Comparison of ENCODE assay signal across 28 cellular contexts in genomic region chr11:124843616-124843910, GRCh38. TPM values are rescaled to one million over a fixed set of nuclear protein-coding genes. Genes with fewer than 3 reads are reported as not detected.
DNase-seq lines count a peak whose midpoint lies in the region; ATAC-seq, FAIRE-seq and TF ChIP-seq lines count a peak whose summit lies in the region.
"Had no signal": no experiment of that assay in that cellular context is flagged by ENCODE, and none has a peak within 500 bp of the region (broad histone marks: within the 10 kb centered on the region; RNA-seq: fewer than 3 reads in every experiment).

No MANE protein-coding gene starts in this region.

- H3K36me3 ChIP-seq in H1 (ENCODE audit: control insufficient read depth in 2 of 4, insufficient read depth in 4 of 4, low read length in 3 of 4) (peaks cover 0 to 5% (median 0%) of the 10 kb centered on the region in 4 experiments; a peak in 1 of 8 replicates), neural cell (ENCODE audit: insufficient read depth, low read length) (no peaks in the 10 kb centered on the region)
- no peaks in the 10 kb centered on the region for H3K36me3 ChIP-seq in naive thymus-derived CD4-positive, alpha-beta T cell (ENCODE audit: control insufficient read depth in 2 of 3, insufficient read depth in 3 of 3, low read length in 3 of 3)
- H3K36me3 ChIP-seq: ascending aorta, Peyer's patch, vagina had no signal

- H3K36me3 Mint-ChIP-seq in H9 (ENCODE audit: insufficient read depth in 1 of 3, low read depth in 3 of 3): no peaks in the 10 kb centered on the region
- H3K36me3 Mint-ChIP-seq in naive thymus-derived CD4-positive, alpha-beta T cell: no peaks in the 10 kb centered on the region
- H3K36me3 Mint-ChIP-seq: activated CD4-positive, alpha-beta memory T cell treated with anti-CD3 and anti-CD28 coated beads for 36 hours; T-cell had no signal

- H2BK20ac ChIP-seq in H9 (ENCODE audit: low read depth, low read length, poor library complexity, severe bottlenecking) (no peak overlapping the region), H1 (ENCODE audit: low read length) (no peak overlapping the region)

- WGBS in H9 (ENCODE audit: extremely low coverage, insufficient read length, low lambda C conversion rate): no CpG with 5 or more reads among the region's 8 CpGs
- 12% methylated on average over 8 of the region's 8 CpGs; no CpG with 5 or more reads in 1 of the 2 experiments for WGBS in H1 (ENCODE audit: extremely low coverage in 1 of 2, insufficient coverage in 1 of 2, insufficient read length in 1 of 2, insufficient replicate concordance in 2 of 2, low coverage in 1 of 2, low lambda C conversion rate in 2 of 2, missing lambda C conversion rate in 1 of 2), 2 experiments

- peak overlapping the region; percentile 35 for H3K4me3 ChIP-seq in Jurkat, Clone E6-1 (ENCODE audit: low read length)
- H3K4me3 ChIP-seq in H1 (ENCODE audit: extremely low read depth in 1 of 4, insufficient read depth in 2 of 4, low read depth in 3 of 4, low read length in 4 of 4) (peak overlapping the region in 2 of 4 experiments; percentile 6 to 46; a peak in 4 of 8 replicates), neural cell (ENCODE audit: low read length) (peak overlapping the region; percentile 62)
- no peak overlapping the region for H3K4me3 ChIP-seq in naive thymus-derived CD4-positive, alpha-beta T cell (ENCODE audit: low read length)
- H3K4me3 ChIP-seq: lung, Peyer's patch, testis, vagina had no signal

- H3K56ac ChIP-seq in H9 (ENCODE audit: insufficient read length, low read depth, low read length) (no peak overlapping the region), H1 (replicated peaks; ENCODE audit: insufficient read length, low read depth, low read length) (no peak overlapping the region)

- H3K14ac ChIP-seq in H9 (ENCODE audit: insufficient read depth, low read length) (no peak overlapping the region), H1 (ENCODE audit: insufficient read length) (no peak overlapping the region)

- H2BK12ac ChIP-seq in H9 (ENCODE audit: insufficient read length, low read depth, low read length) (no peak overlapping the region), H1 (ENCODE audit: low read depth, low read length) (no peak overlapping the region; the same call in 1 of the 2 replicates)

- H3K9me3 ChIP-seq in H9 (ENCODE audit: control insufficient read depth, low read depth, low read length) (no peaks in the 10 kb centered on the region), H1 (ENCODE audit: insufficient read depth in 2 of 2, low read depth in 1 of 2, low read length in 1 of 2) (no peaks in the 10 kb centered on the region), neural cell (ENCODE audit: low read length) (no peaks in the 10 kb centered on the region)
- H3K9me3 ChIP-seq in naive thymus-derived CD4-positive, alpha-beta T cell (ENCODE audit: control insufficient read depth in 2 of 3, low read length in 3 of 3): no peaks in the 10 kb centered on the region
- H3K9me3 ChIP-seq: ascending aorta, Caco-2, Peyer's patch, testis, vagina had no signal

- H4K8ac ChIP-seq in H9 (replicated peaks; ENCODE audit: insufficient read length, low read depth, low read length) (no peak overlapping the region), H1 (ENCODE audit: extremely low read depth, insufficient read depth, low read length) (no peak overlapping the region)

- no peak for TF ChIP-seq EP300 in H1 (IDR thresholded peaks at IDR 0.05; ENCODE audit: borderline replicate concordance in 1 of 2, low read depth in 2 of 2, low read length in 2 of 2)
- no peak for TF ChIP-seq EP300 in neural cell (conservative IDR thresholded peaks at IDR 0.05; ENCODE audit: poor library complexity, severe bottlenecking)

- intact Hi-C loops in naive thymus-derived CD4-positive, alpha-beta T cell (cut with micrococcal nuclease): loop anchor here in 1 of 2 donors (2.0 kb wide), 1 partner anchor 23 kb away; no protein-coding TSS in a partner anchor

- no peak overlapping the region for H2BK5ac ChIP-seq in H9 (ENCODE audit: insufficient read length, low read length)
- H2BK5ac ChIP-seq in H1 (ENCODE audit: low read depth, low read length): no peak overlapping the region

- no peaks in the 10 kb centered on the region for H4K20me1 ChIP-seq in H9 (ENCODE audit: control insufficient read depth, insufficient read depth, insufficient read length)
- peaks cover 14 to 30% of the 10 kb centered on the region in 2 experiments for H4K20me1 ChIP-seq in H1 (replicated peaks in 1 of 2; ENCODE audit: control insufficient read depth in 1 of 2, insufficient read depth in 2 of 2, low read length in 2 of 2)
- no peaks in the 10 kb centered on the region for H4K20me1 ChIP-seq in neural cell (ENCODE audit: insufficient read depth)

- peaks cover 7% of the 10 kb centered on the region for H3K27me3 Mint-ChIP-seq in H9 (ENCODE audit: low read depth)
- H3K27me3 Mint-ChIP-seq in naive thymus-derived CD4-positive, alpha-beta T cell: peaks cover 85 to 95% (median 89%) of the 10 kb centered on the region in 5 donors

- peaks cover 98% of the 10 kb centered on the region for H3K27me3 ChIP-seq in H9 (ENCODE audit: insufficient read depth, low read length)
- peaks cover 93 to 100% (median 98%) of the 10 kb centered on the region in 4 experiments for H3K27me3 ChIP-seq in H1 (replicated peaks in 1 of 4; ENCODE audit: control insufficient read depth in 3 of 4, extremely low read depth in 1 of 4, insufficient read depth in 3 of 4, low read length in 3 of 4)
- H3K27me3 ChIP-seq in neural cell (ENCODE audit: insufficient read depth, low read depth, low read length): peaks cover 65% of the 10 kb centered on the region
- H3K27me3 ChIP-seq in naive thymus-derived CD4-positive, alpha-beta T cell (ENCODE audit: control insufficient read depth in 2 of 2, insufficient read depth in 2 of 2, low read length in 2 of 2): peaks cover 14 to 31% of the 10 kb centered on the region in 2 donors
- H3K27me3 ChIP-seq: testis had no signal

- H2BK15ac ChIP-seq in H9 (ENCODE audit: low read depth, low read length): no peak overlapping the region
- 0 out of 2 replicates have a peak overlapping the region, but pooled peaks have one; percentile 76 for H2BK15ac ChIP-seq in H1 (ENCODE audit: low read length)

- H3K4me2 ChIP-seq in H9 (ENCODE audit: insufficient read depth, insufficient read length, low read length) (peak overlapping the region; percentile 24), H1 (ENCODE audit: insufficient read depth in 1 of 2, low read depth in 2 of 2, low read length in 2 of 2) (peak overlapping the region; percentile 62 to 66), neural cell (ENCODE audit: low read length) (no peak overlapping the region)

- H3K79me1 ChIP-seq in H9 (ENCODE audit: insufficient read depth, low read depth, low read length, poor library complexity, severe bottlenecking): no peaks in the 10 kb centered on the region
- no peaks in the 10 kb centered on the region for H3K79me1 ChIP-seq in H1 (ENCODE audit: low read depth, low read length)

- H3K79me2 ChIP-seq in H9 (ENCODE audit: insufficient read depth, low read length): no peaks in the 10 kb centered on the region
- no peaks in the 10 kb centered on the region for H3K79me2 ChIP-seq in H1 (ENCODE audit: control insufficient read depth in 1 of 2, insufficient read depth in 2 of 2, low read length in 2 of 2)
- H3K79me2 ChIP-seq in neural cell (replicated peaks; ENCODE audit: insufficient read depth, low read length): no peaks in the 10 kb centered on the region

- H3K18ac ChIP-seq in H9 (ENCODE audit: insufficient read length, low read depth, low read length) (no peak overlapping the region), H1 (ENCODE audit: extremely low read depth, low read length) (no peak overlapping the region)

- H3K23ac ChIP-seq in H9 (ENCODE audit: insufficient read length, low read depth, low read length) (no peak overlapping the region), H1 (ENCODE audit: insufficient read length) (no peak overlapping the region)

- H3K27ac ChIP-seq in H9 (ENCODE audit: insufficient read length, low read depth, low read length): no peak overlapping the region
- H3K27ac ChIP-seq in H1 (ENCODE audit: low read depth, low read length): no peak overlapping the region
- no peak overlapping the region for H3K27ac ChIP-seq in neural cell (ENCODE audit: low read length)
- H3K27ac ChIP-seq in naive thymus-derived CD4-positive, alpha-beta T cell (ENCODE audit: low read depth, low read length): no peak overlapping the region
- H3K27ac ChIP-seq: ascending aorta, HL-60, Peyer's patch, testis, vagina had no signal

- no peak for TF ChIP-seq POLR2A in H1 (IDR thresholded peaks at IDR 0.05; ENCODE audit: control extremely low read depth in 1 of 2, low read depth in 2 of 2, low read length in 2 of 2)

- POLR2A ChIA-PET in H1 (lab: Charles Lee; ENCODE audit: partially characterized antibody): interaction anchor here (1.5 to 1.9 kb wide), 2 partner anchors 16 to 43 kb away, joined by 3 to 5 read pairs; partner anchors contain the start of gene MSANTD2
- POLR2A ChIA-PET in naive thymus-derived CD4-positive, alpha-beta T cell (lab: Charles Lee): no interaction called here

- TF ChIP-seq CTCF in H9 (conservative IDR thresholded peaks at IDR 0.05) (no peak), H1 (IDR thresholded peaks at IDR 0.05; ENCODE audit: control extremely low read depth in 1 of 3, insufficient read depth in 1 of 3, low read depth in 1 of 3, low read length in 3 of 3) (no peak), neural cell (IDR thresholded peaks at IDR 0.05; ENCODE audit: poor library complexity, severe bottlenecking) (no peak)

- H3K4me1 Mint-ChIP-seq in H9: peaks cover 16 to 54% of the 10 kb centered on the region in 2 experiments
- peaks cover 3 to 21% (median 8%) of the 10 kb centered on the region in 7 donors for H3K4me1 Mint-ChIP-seq in naive thymus-derived CD4-positive, alpha-beta T cell
- H3K4me1 Mint-ChIP-seq: activated T-helper 17 cell treated with anti-CD3 and anti-CD28 coated beads, Interleukin-2, amount 50 U/mL, for 72 hours had no signal

- CTCF ChIA-PET in H1 (lab: Charles Lee; ENCODE audit: partially characterized antibody): interaction anchor here (0.7 to 2.9 kb wide), 12 partner anchors 10 to 180 kb away, joined by 3 to 23 read pairs (median 4); partner anchors contain the start of gene ROBO3
- CTCF ChIA-PET in naive thymus-derived CD4-positive, alpha-beta T cell (lab: Charles Lee): interaction anchor here (1.5 kb wide), 1 partner anchor 175 kb away, joined by 3 read pairs; no protein-coding TSS in a partner anchor

- H2BK120ac ChIP-seq in H9 (ENCODE audit: low read depth, low read length, poor library complexity, severe bottlenecking): no peak overlapping the region
- no peak overlapping the region for H2BK120ac ChIP-seq in H1 (replicated peaks; ENCODE audit: low read depth, low read length)

- no peak overlapping the region for H4K5ac ChIP-seq in H9 (ENCODE audit: insufficient read length, low read depth, low read length)
- H4K5ac ChIP-seq in H1 (ENCODE audit: insufficient read length, low read depth, low read length): no peak overlapping the region

- no peaks in the 10 kb centered on the region; the same call in 1 of the 2 replicates for H3K4me1 ChIP-seq in H9 (ENCODE audit: insufficient read depth, low read length)
- peaks cover 3 to 26% (median 4%) of the 10 kb centered on the region in 4 experiments for H3K4me1 ChIP-seq in H1 (replicated peaks in 1 of 4; ENCODE audit: control insufficient read depth in 3 of 4, insufficient read depth in 4 of 4, low read length in 3 of 4)
- H3K4me1 ChIP-seq in naive thymus-derived CD4-positive, alpha-beta T cell (ENCODE audit: control insufficient read depth in 2 of 2, insufficient read depth in 2 of 2, low read length in 2 of 2): no peaks in the 10 kb centered on the region
- H3K4me1 ChIP-seq: Caco-2 had no signal

- no peak overlapping the region for H4K91ac ChIP-seq in H9 (ENCODE audit: insufficient read length, low read depth, low read length)
- no peak overlapping the region for H4K91ac ChIP-seq in H1 (replicated peaks; ENCODE audit: insufficient read length, low read length)

- H3F3A ChIP-seq in neural cell (ENCODE audit: insufficient read depth, low read length, poor library complexity, severe bottlenecking): no peaks in the 10 kb centered on the region

- no peak overlapping the region for H3K27ac Mint-ChIP-seq in H9
- no peak overlapping the region for H3K27ac Mint-ChIP-seq in naive thymus-derived CD4-positive, alpha-beta T cell
- H3K27ac Mint-ChIP-seq: activated CD4-positive, alpha-beta memory T cell treated with anti-CD3 and anti-CD28 coated beads for 36 hours; activated naive CD4-positive, alpha-beta T cell treated with anti-CD3 and anti-CD28 coated beads, Interleukin-2, amount 50 U/mL, for 72 hours; activated T-helper 17 cell treated with anti-CD3 and anti-CD28 coated beads, Interleukin-2, amount 50 U/mL, for 72 hours; dendritic cell treated with granulocyte-macrophage colony-stimulating factor and Interleukin-4, amounts not matched to agents 40 ng/mL and 50 ng/mL, for 4 days; HFFc6 had no signal

- no peak for ATAC-seq in naive thymus-derived CD4-positive, alpha-beta T cell
- ATAC-seq in HG03460 (IDR thresholded peaks at IDR 0.05; ENCODE audit: unreplicated experiment): no peak
- ATAC-seq in GM19467 (IDR thresholded peaks at IDR 0.05; ENCODE audit: unreplicated experiment): no peak
- ATAC-seq: activated CD4-positive, CD25-positive, alpha-beta regulatory T cell treated with anti-CD3 and anti-CD28 coated beads, Interleukin-2, amount 50 U/mL, for 24 hours; activated naive CD4-positive, alpha-beta T cell treated with anti-CD3 and anti-CD28 coated beads, Interleukin-2, amount 50 U/mL, for 72 hours; activated T-helper 17 cell treated with anti-CD3 and anti-CD28 coated beads, Interleukin-2, amount 50 U/mL, for 72 hours; T-cell had no signal

- no peak for FAIRE-seq in H1 (lab: Jason Lieb, UNC)

- no peaks in the 10 kb centered on the region for H3K9me2 ChIP-seq in neural cell (ENCODE audit: insufficient read depth, low read length)

- H3K9ac ChIP-seq in H9 (ENCODE audit: extremely low read depth, insufficient read length, low read length) (no peak overlapping the region), H1 (replicated peaks in 1 of 4; ENCODE audit: extremely low read depth in 1 of 4, low read depth in 3 of 4, low read length in 3 of 4) (no peak overlapping the region), neural cell (ENCODE audit: low read length) (no peak overlapping the region)

- H2AK5ac ChIP-seq in H9 (ENCODE audit: insufficient read length, low read length) (no peak overlapping the region), H1 (ENCODE audit: low read depth, low read length) (peak overlapping the region; percentile 87; the same call in 1 of the 2 replicates)

- peak overlapping the region; percentile 48 to 50 for H3K4me3 Mint-ChIP-seq in H9
- H3K4me3 Mint-ChIP-seq in naive thymus-derived CD4-positive, alpha-beta T cell: peak overlapping the region in 1 of 10 donors; percentile 16
- H3K4me3 Mint-ChIP-seq: activated CD4-positive, alpha-beta memory T cell treated with anti-CD3 and anti-CD28 coated beads for 36 hours; activated T-helper 17 cell treated with anti-CD3 and anti-CD28 coated beads, Interleukin-2, amount 50 U/mL, for 72 hours; dendritic cell treated with granulocyte-macrophage colony-stimulating factor and Interleukin-4, amounts not matched to agents 40 ng/mL and 50 ng/mL, for 4 days; HFFc6; T-cell had no signal

- H3K4ac ChIP-seq in H9 (ENCODE audit: low read depth, low read length) (no peak overlapping the region), H1 (replicated peaks; ENCODE audit: insufficient read length, low read depth, low read length) (no peak overlapping the region)

- peaks cover 0 to 2% of the 10 kb centered on the region in 2 experiments; a peak in 3 of 5 replicates for H3K9me3 Mint-ChIP-seq in H9
- peaks cover 0 to 5% (median 0%) of the 10 kb centered on the region in 11 donors for H3K9me3 Mint-ChIP-seq in naive thymus-derived CD4-positive, alpha-beta T cell
- H3K9me3 Mint-ChIP-seq: activated CD4-positive, alpha-beta memory T cell treated with anti-CD3 and anti-CD28 coated beads for 36 hours; activated naive CD4-positive, alpha-beta T cell treated with anti-CD3 and anti-CD28 coated beads, Interleukin-2, amount 50 U/mL, for 72 hours; activated T-helper 17 cell treated with anti-CD3 and anti-CD28 coated beads, Interleukin-2, amount 50 U/mL, for 72 hours; dendritic cell treated with granulocyte-macrophage colony-stimulating factor and Interleukin-4, amounts not matched to agents 40 ng/mL and 50 ng/mL, for 4 days; HFFc6; T-cell had no signal

- DNase-seq in H9 (no peak), H1 (ENCODE audit: low read depth in 1 of 2, low spot score in 2 of 2) (no peak), AG08396 (ENCODE audit: low spot score) (no peak)
- no peak for DNase-seq in Jurkat, Clone E6-1 (ENCODE audit: low read depth, low spot score)
- DNase-seq in naive thymus-derived CD4-positive, alpha-beta T cell: no peak
- DNase-seq: activated CD4-positive, alpha-beta memory T cell treated with anti-CD3 and anti-CD28 coated beads for 36 hours; Caco-2; central memory CD4-positive, alpha-beta T cell; HFFc6; NCI-H1048; NCI-H510A; NK-92 treated with Interleukin-12 subunit alpha and Interleukin-12 subunit beta, amount 100 ng/mL, for 24 hours; Peyer's patch; SIG-M5; stimulated activated naive CD4-positive, alpha-beta T cell treated with Interleukin-2 at 50 U/mL for 16 hours; T-cell; testis had no signal

- H3T11ph ChIP-seq in H9 (ENCODE audit: low read length): no peak overlapping the region

- no peak overlapping the region for H2AFZ ChIP-seq in H9 (ENCODE audit: low read length)
- H2AFZ ChIP-seq in H1 (ENCODE audit: low read length): no peak overlapping the region
- H2AFZ ChIP-seq in neural cell (ENCODE audit: low read depth, low read length): no peak overlapping the region

- TF ChIP-seq RAD21 in H1 (IDR thresholded peaks at IDR 0.05 in 1 of 2, conservative IDR thresholded peaks at IDR 0.05 in 1 of 2; ENCODE audit: low read depth in 2 of 2, low read length in 2 of 2) (no peak), neural cell (conservative IDR thresholded peaks at IDR 0.05) (no peak)

- H3K23me2 ChIP-seq in H9 (ENCODE audit: insufficient read length, low read depth, low read length, poor library complexity, severe bottlenecking) (peaks cover 3% of the 10 kb centered on the region), H1 (ENCODE audit: low read depth, low read length) (peaks cover 2% of the 10 kb centered on the region; the same call in 1 of the 2 replicates)

RNA-seq across cellular contexts. Expression of gene ROBO3, which starts 21.7 kb away (rescaled TPM):
- 11.8 and 12.6 TPM in 2 replicates for total RNA-seq in H9 (2021)
- polyA plus RNA-seq in Jurkat, Clone E6-1 (2012; ENCODE audit: insufficient read depth, insufficient read length): 28.9 TPM
- 7.8 and 12.1 TPM in 2 replicates for total RNA-seq in H1 (2021; fragmentation: NEBNext Ultra II Directional; extraction: Animal tissue kit (Norgen Biotek cat#: 25700))
- polyA plus RNA-seq in H1 (2011; rRNA removed) (24.6 and 42.1 TPM in 2 replicates), neural cell (12.8 and 25.3 TPM in 2 replicates)
- polyA plus RNA-seq in H1 (2011; cell fraction: cytosol; rRNA removed): 29.6 TPM
- polyA plus RNA-seq in H1 (2011; cell fraction: nucleus; rRNA removed): 136 TPM
- polyA plus RNA-seq in H1 (2012, experiment 1 of 2): 11.8 to 25.7 TPM (median 17.2 TPM) in 4 replicates
- polyA plus RNA-seq in H1 (2012, experiment 2 of 2): 11.5 TPM
- 20.1 TPM for polyA plus RNA-seq in H1 (2013, experiment 1 of 2)
- polyA plus RNA-seq in H1 (2013, experiment 2 of 2): 18.8 TPM
- polyA minus RNA-seq in H1 (2011; rRNA and poly(A)+ RNA removed): 6.2 and 7.0 TPM in 2 replicates
- 4.0 TPM for polyA minus RNA-seq in H1 (2011; cell fraction: cytosol; rRNA and poly(A)+ RNA removed)
- polyA minus RNA-seq in H1 (2011; cell fraction: nucleus; rRNA and poly(A)+ RNA removed): 15.6 TPM
- 2.4 and 5.2 TPM in 2 replicates for polyA minus RNA-seq in neural cell
- 10 to 100 TPM in 4 of 5 experiments, 1 to 10 TPM in 1; 8.1 to 51.3 (median 38.0) TPM for total RNA-seq in naive thymus-derived CD4-positive, alpha-beta T cell
- 1 to 10 TPM; 3.6 to 8.5 TPM for polyA plus RNA-seq in naive thymus-derived CD4-positive, alpha-beta T cell

RNA-seq across cellular contexts. Expression of gene MSANTD2, which starts 43.4 kb away (rescaled TPM):
- total RNA-seq in H9 (2021): 14.5 and 18.1 TPM in 2 replicates
- 2.7 TPM for polyA plus RNA-seq in Jurkat, Clone E6-1 (2012; ENCODE audit: insufficient read depth, insufficient read length)
- 15.9 and 17.3 TPM in 2 replicates for total RNA-seq in H1 (2021; fragmentation: NEBNext Ultra II Directional; extraction: Animal tissue kit (Norgen Biotek cat#: 25700))
- polyA plus RNA-seq in H1 (2011; rRNA removed): 5.6 and 8.2 TPM in 2 replicates
- 10.5 TPM for polyA plus RNA-seq in H1 (2011; cell fraction: cytosol; rRNA removed)
- 10.8 TPM for polyA plus RNA-seq in H1 (2011; cell fraction: nucleus; rRNA removed)
- 8.2 to 13.3 TPM (median 10.5 TPM) in 4 replicates for polyA plus RNA-seq in H1 (2012, experiment 1 of 2)
- 5.9 TPM for polyA plus RNA-seq in H1 (2012, experiment 2 of 2)
- 13.3 TPM for polyA plus RNA-seq in H1 (2013, experiment 1 of 2)
- polyA plus RNA-seq in H1 (2013, experiment 2 of 2): 12.5 TPM
- 4.2 and 4.6 TPM in 2 replicates for polyA minus RNA-seq in H1 (2011; rRNA and poly(A)+ RNA removed)
- polyA minus RNA-seq in H1 (2011; cell fraction: cytosol; rRNA and poly(A)+ RNA removed): 9.2 TPM
- 17.6 TPM for polyA minus RNA-seq in H1 (2011; cell fraction: nucleus; rRNA and poly(A)+ RNA removed)
- 40.8 and 45.3 TPM in 2 replicates for polyA plus RNA-seq in neural cell
- polyA minus RNA-seq in neural cell: 41.6 and 45.5 TPM in 2 replicates
- 10 to 100 TPM in 4 of 5 experiments, 1 to 10 TPM in 1; 9.1 to 29.5 (median 14.4) TPM for total RNA-seq in naive thymus-derived CD4-positive, alpha-beta T cell
- 1 to 10 TPM; 3.8 to 6.0 TPM for polyA plus RNA-seq in naive thymus-derived CD4-positive, alpha-beta T cell

RNA-seq across cellular contexts. Expression of gene ROBO4, which starts 54.1 kb away (rescaled TPM):
- total RNA-seq in H9 (2021): not detected in 2 replicates
- not detected for polyA plus RNA-seq in Jurkat, Clone E6-1 (2012; ENCODE audit: insufficient read depth, insufficient read length)
- total RNA-seq in H1 (2021; fragmentation: NEBNext Ultra II Directional; extraction: Animal tissue kit (Norgen Biotek cat#: 25700)): not detected in 2 replicates
- 0.03 TPM in 1 of 2 replicates, not detected in the other for polyA plus RNA-seq in H1 (2011; rRNA removed)
- not detected for polyA plus RNA-seq in H1 (2011; cell fraction: cytosol; rRNA removed)
- polyA plus RNA-seq in H1 (2011; cell fraction: nucleus; rRNA removed): not detected
- 0.06 TPM in 1 of 4 replicates, not detected in the others for polyA plus RNA-seq in H1 (2012, experiment 1 of 2)
- 0.07 TPM for polyA plus RNA-seq in H1 (2012, experiment 2 of 2)
- polyA plus RNA-seq in H1 (2013, experiment 1 of 2): not detected
- polyA plus RNA-seq in H1 (2013, experiment 2 of 2): not detected
- polyA minus RNA-seq in H1 (2011; rRNA and poly(A)+ RNA removed): not detected in 2 replicates
- not detected for polyA minus RNA-seq in H1 (2011; cell fraction: cytosol; rRNA and poly(A)+ RNA removed)
- not detected for polyA minus RNA-seq in H1 (2011; cell fraction: nucleus; rRNA and poly(A)+ RNA removed)
- polyA plus RNA-seq in neural cell: not detected in 2 replicates
- polyA minus RNA-seq in neural cell: not detected in 2 replicates
- under 1 TPM in 2 of 5 experiments, not detected in 3; 0.19 to 0.29 TPM for total RNA-seq in naive thymus-derived CD4-positive, alpha-beta T cell
- polyA plus RNA-seq in naive thymus-derived CD4-positive, alpha-beta T cell: under 1 TPM in 1 of 2 donors, not detected in 1; 0.04 TPM
- total RNA-seq: activated CD4-positive, alpha-beta memory T cell treated with anti-CD3 and anti-CD28 coated beads for 36 hours; activated naive CD4-positive, alpha-beta T cell treated with anti-CD3 and anti-CD28 coated beads, Interleukin-2, amount 50 U/mL, for 72 hours; activated T-helper 17 cell treated with anti-CD3 and anti-CD28 coated beads, Interleukin-2, amount 50 U/mL, for 72 hours; Caco-2 had no signal
